In the genomic region with DNA sequence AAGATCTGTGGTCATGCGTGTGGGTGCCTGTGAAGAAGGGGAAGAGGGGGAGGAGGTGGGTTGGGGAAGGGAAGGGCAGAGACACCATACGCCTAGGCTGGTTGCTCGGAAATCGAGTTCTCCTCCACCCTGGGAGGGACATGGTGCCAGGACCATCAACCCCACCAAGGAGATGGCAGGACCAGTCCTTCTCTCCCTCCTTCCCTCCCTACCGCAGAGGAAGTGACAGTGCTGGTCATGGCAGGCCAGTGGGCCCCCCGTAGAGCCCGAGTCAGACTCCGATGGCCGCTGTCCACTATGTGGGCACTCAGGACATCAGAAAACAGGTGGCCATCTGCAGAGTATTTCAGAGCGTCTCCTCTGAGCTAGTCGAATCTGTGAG, we compare ENCODE assay signal across 14 cellular contexts.
"Had no signal": no experiment of that assay in that cellular context is flagged by ENCODE, and none has a peak within 500 bp of the region (broad histone marks: within the 10 kb centered on the region; RNA-seq: fewer than 3 reads in every experiment).

No MANE protein-coding gene starts in this region.

- H3K27ac Mint-ChIP-seq: activated naive CD4-positive, alpha-beta T cell treated with anti-CD3 and anti-CD28 coated beads, Interleukin-2, amount 10 ng/mL, durations not matched to agents 7 days and 5 days; activated T-cell treated with anti-CD3 and anti-CD28 coated beads, Interleukin-2, amount 50 U/mL, for 72 hours; nephron had no signal

- H3K4me1 ChIP-seq: body of pancreas had no signal

- H3K4me3 ChIP-seq: body of pancreas, mucosa of descending colon, ovary, skin epidermis, tibial artery had no signal

- H3K9me3 ChIP-seq: body of pancreas, mucosa of descending colon, ovary, tibial artery had no signal

- H3K9me3 Mint-ChIP-seq: activated T-cell treated with anti-CD3 and anti-CD28 coated beads, Interleukin-2, amount 50 U/mL, for 72 hours had no signal

- H3K27me3 ChIP-seq: body of pancreas, ovary, tibial artery had no signal

- H3K36me3 ChIP-seq: ovary, tibial artery had no signal

- H3K27ac ChIP-seq: body of pancreas, ovary, skin epidermis, tibial artery had no signal

- ATAC-seq: activated T-cell treated with anti-CD3 and anti-CD28 coated beads, Interleukin-2, amount 50 U/mL, for 72 hours; body of pancreas; left cardiac atrium; mucosa of descending colon; T-helper 17 cell had no signal

- H3K4me1 Mint-ChIP-seq: activated naive CD4-positive, alpha-beta T cell treated with anti-CD3 and anti-CD28 coated beads, Interleukin-2, amount 10 ng/mL, durations not matched to agents 7 days and 5 days; T-helper 17 cell had no signal

- H3K4me3 Mint-ChIP-seq: activated naive CD4-positive, alpha-beta T cell treated with anti-CD3 and anti-CD28 coated beads, Interleukin-2, amount 10 ng/mL, durations not matched to agents 7 days and 5 days; activated T-cell treated with anti-CD3 and anti-CD28 coated beads, Interleukin-2, amount 50 U/mL, for 72 hours; nephron; T-helper 17 cell had no signal

- H3K27me3 Mint-ChIP-seq: T-helper 17 cell had no signal

- H3K36me3 Mint-ChIP-seq: activated naive CD4-positive, alpha-beta T cell treated with anti-CD3 and anti-CD28 coated beads, Interleukin-2, amount 10 ng/mL, durations not matched to agents 7 days and 5 days had no signal

- DNase-seq: activated CD4-positive, CD25-positive, alpha-beta regulatory T cell; activated naive CD4-positive, alpha-beta T cell treated with anti-CD3 and anti-CD28 coated beads, Interleukin-2, amount 10 ng/mL, durations not matched to agents 7 days and 5 days; activated T-cell treated with anti-CD3 and anti-CD28 coated beads, Interleukin-2, amount 50 U/mL, for 72 hours; body of pancreas; dermis blood vessel endothelial cell; left cardiac atrium; mammary epithelial cell; mucosa of descending colon; SHP77; T-helper 17 cell had no signal
